ENCODE assay signal across 17 cellular contexts in the genomic region with DNA sequence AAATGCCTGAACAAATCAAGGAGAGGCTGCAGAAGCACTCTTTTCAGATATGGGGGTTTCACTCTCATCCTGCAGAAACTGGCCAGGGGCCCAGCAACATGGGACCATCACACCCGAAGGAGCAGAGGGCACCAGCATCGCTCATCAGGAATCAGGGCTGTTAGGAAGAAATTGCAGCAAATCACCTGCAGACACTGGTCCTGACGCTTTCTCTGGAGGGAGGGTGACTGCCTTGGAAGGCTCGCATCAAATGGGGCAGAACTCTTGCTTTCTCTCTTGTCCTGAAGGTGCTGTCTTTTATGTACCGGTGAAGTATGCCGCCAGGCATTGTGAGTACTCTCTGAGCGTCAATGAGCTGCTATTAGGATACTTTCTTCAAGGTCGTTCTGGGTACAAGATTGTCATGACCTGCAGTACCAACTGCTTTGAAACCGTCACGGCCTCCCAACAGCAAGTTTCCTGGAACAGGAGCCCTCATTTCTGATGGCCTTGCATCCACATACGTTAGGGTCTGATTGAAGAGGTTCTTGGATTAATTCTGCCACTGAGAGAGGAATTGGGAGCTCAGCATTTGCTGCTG.
DNase-seq lines count a peak whose midpoint lies in the region; ATAC-seq and TF ChIP-seq lines count a peak whose summit lies in the region.
"Had no signal": no experiment of that assay in that cellular context is flagged by ENCODE, and none has a peak within 500 bp of the region (broad histone marks: within the 10 kb centered on the region; RNA-seq: fewer than 3 reads in every experiment).

No MANE protein-coding gene starts in this region.

- intact Hi-C loops in heart left ventricle (cut with DNase I): no loop called here

- peak; percentile 50 for DNase-seq in right atrium auricular region (ENCODE audit: low spot score)
- DNase-seq in heart left ventricle: no peak
- DNase-seq in ecto neural progenitor cell (ENCODE audit: low spot score): peak; percentile 25
- DNase-seq in osteoblast (ENCODE audit: insufficient read length, low spot score, missing footprints): peak; percentile 56
- no peak for DNase-seq in NCI-H526 treated with DMSO at 0.1 percent for 48 hours (lab: John Stamatoyannopoulos, UW)
- no peak for DNase-seq in activated naive CD4-positive, alpha-beta T cell treated with anti-CD3 and anti-CD28 coated beads, Interleukin-2, amount 10 ng/mL, durations not matched to agents 7 days and 5 days
- DNase-seq in T-helper 17 cell: no peak
- DNase-seq: COR-L47, DMS153, KBM-7, MV-4-11, NCI-H1417 treated with DMSO at 0.1 percent for 48 hours, NCI-H2029, NCI-H510A treated with DMSO at 0.1 percent for 48 hours, PC-9 had no signal

- no peaks in the 10 kb centered on the region for H4K20me1 ChIP-seq in osteoblast (ENCODE audit: insufficient read depth, low read length)

- H3K4me3 ChIP-seq in right atrium auricular region: no peak overlapping the region
- no peak overlapping the region for H3K4me3 ChIP-seq in heart left ventricle
- no peak overlapping the region for H3K4me3 ChIP-seq in osteoblast (ENCODE audit: insufficient read depth, low read length)
- H3K4me3 ChIP-seq: PC-9 had no signal

- H3K9me3 Mint-ChIP-seq in activated naive CD4-positive, alpha-beta T cell treated with anti-CD3 and anti-CD28 coated beads, Interleukin-2, amount 10 ng/mL, durations not matched to agents 7 days and 5 days: no peaks in the 10 kb centered on the region

- no peak for TF ChIP-seq POLR2A in heart left ventricle (IDR thresholded peaks at IDR 0.05)

- H3K4me3 Mint-ChIP-seq in activated naive CD4-positive, alpha-beta T cell treated with anti-CD3 and anti-CD28 coated beads, Interleukin-2, amount 10 ng/mL, durations not matched to agents 7 days and 5 days: no peak overlapping the region
- H3K4me3 Mint-ChIP-seq in T-helper 17 cell: no peak overlapping the region

- H3K4me2 ChIP-seq in osteoblast (ENCODE audit: insufficient read depth, low read length): no peak overlapping the region
- H3K4me2 ChIP-seq: PC-9 had no signal

- H3K27me3 Mint-ChIP-seq in activated naive CD4-positive, alpha-beta T cell treated with anti-CD3 and anti-CD28 coated beads, Interleukin-2, amount 10 ng/mL, durations not matched to agents 7 days and 5 days: no peaks in the 10 kb centered on the region
- H3K27me3 Mint-ChIP-seq in T-helper 17 cell: peaks cover 19% of the 10 kb centered on the region

- H2AFZ ChIP-seq in osteoblast (ENCODE audit: low read length): no peak overlapping the region
- H2AFZ ChIP-seq: PC-9 had no signal

- H3K27ac ChIP-seq in right atrium auricular region (no peak overlapping the region), heart left ventricle (no peak overlapping the region), osteoblast (ENCODE audit: low read depth, low read length) (no peak overlapping the region)
- H3K27ac ChIP-seq: C4-2B, PC-9 had no signal

- H3K27ac Mint-ChIP-seq in activated naive CD4-positive, alpha-beta T cell treated with anti-CD3 and anti-CD28 coated beads, Interleukin-2, amount 10 ng/mL, durations not matched to agents 7 days and 5 days: no peak overlapping the region
- H3K27ac Mint-ChIP-seq in T-helper 17 cell: no peak overlapping the region

- ATAC-seq in heart left ventricle (no peak), GM18873 (IDR thresholded peaks at IDR 0.05; ENCODE audit: low FRiP score, unreplicated experiment) (no peak), T-helper 17 cell (no peak)

- no peak for TF ChIP-seq CTCF in right atrium auricular region (IDR thresholded peaks at IDR 0.05)
- no peak for TF ChIP-seq CTCF in heart left ventricle (IDR thresholded peaks at IDR 0.05)
- no peak for TF ChIP-seq CTCF in osteoblast (IDR thresholded peaks at IDR 0.05; ENCODE audit: extremely low read depth, low read depth, low read length)

- H3K79me2 ChIP-seq in osteoblast (ENCODE audit: insufficient read depth, low read length): no peaks in the 10 kb centered on the region

- no peaks in the 10 kb centered on the region for H3K36me3 Mint-ChIP-seq in activated naive CD4-positive, alpha-beta T cell treated with anti-CD3 and anti-CD28 coated beads, Interleukin-2, amount 10 ng/mL, durations not matched to agents 7 days and 5 days
- no peaks in the 10 kb centered on the region for H3K36me3 Mint-ChIP-seq in T-helper 17 cell (ENCODE audit: low read depth)

- H3K4me1 ChIP-seq in right atrium auricular region (no peaks in the 10 kb centered on the region), heart left ventricle (no peaks in the 10 kb centered on the region), osteoblast (ENCODE audit: insufficient read depth, low read length) (no peaks in the 10 kb centered on the region)

- H3K36me3 ChIP-seq in right atrium auricular region (no peaks in the 10 kb centered on the region), heart left ventricle (no peaks in the 10 kb centered on the region), osteoblast (ENCODE audit: insufficient read depth, low read length) (no peaks in the 10 kb centered on the region)

- H3K9me3 ChIP-seq in right atrium auricular region: no peaks in the 10 kb centered on the region
- H3K9me3 ChIP-seq in heart left ventricle: no peaks in the 10 kb centered on the region
- H3K9me3 ChIP-seq in osteoblast (ENCODE audit: low read depth, low read length): no peaks in the 10 kb centered on the region
- H3K9me3 ChIP-seq in T-helper 17 cell (ENCODE audit: control insufficient read depth, low read length, poor library complexity, severe bottlenecking): no peaks in the 10 kb centered on the region

- no peaks in the 10 kb centered on the region for H3K4me1 Mint-ChIP-seq in activated naive CD4-positive, alpha-beta T cell treated with anti-CD3 and anti-CD28 coated beads, Interleukin-2, amount 10 ng/mL, durations not matched to agents 7 days and 5 days
- no peaks in the 10 kb centered on the region for H3K4me1 Mint-ChIP-seq in T-helper 17 cell

- 84 to 88% (median 85%) methylated on average over 10 to 11 of the region's 11 CpGs for WGBS in heart left ventricle, 4 donors

- CTCF ChIA-PET in activated naive CD4-positive, alpha-beta T cell treated with anti-CD3 and anti-CD28 coated beads, Interleukin-2, amount 10 ng/mL, durations not matched to agents 7 days and 5 days (lab: Charles Lee): no interaction called here

- H3K27me3 ChIP-seq in right atrium auricular region (no peaks in the 10 kb centered on the region), heart left ventricle (peaks cover 0 to 8% (median 0%) of the 10 kb centered on the region in 9 donors), osteoblast (ENCODE audit: insufficient read depth, low read length) (no peaks in the 10 kb centered on the region)

Comparison
In these comparisons a context has a peak if more than half of its experiments do, and no peak if none do; other contexts are left out.
1. DNase-seq: peak in right atrium auricular region (single experiment), ecto neural progenitor cell (single experiment) and osteoblast (single experiment); none in heart left ventricle (0 of 5), NCI-H526 treated with DMSO at 0.1 percent for 48 hours (single experiment), activated naive CD4-positive, alpha-beta T cell treated with anti-CD3 and anti-CD28 coated beads, Interleukin-2, amount 10 ng/mL, durations not matched to agents 7 days and 5 days (single experiment) and T-helper 17 cell (0 of 3).